1 cellular context compared by ENCODE assay signal in genomic region chr2:175844169-175844568, GRCh38.
TF ChIP-seq lines count a peak whose summit lies in the region.

No MANE protein-coding gene starts in this region.

TF ChIP-seq in H1, 55 proteins besides CTCF, POLR2A, EP300 and RAD21 (continued from another document):
- TF ChIP-seq SP1 (IDR thresholded peaks at IDR 0.05; ENCODE audit: low read depth, low read length) (0 out of 2 replicates have a peak, but pooled peaks have one; percentile 22), JUN (IDR thresholded peaks at IDR 0.05; ENCODE audit: low read depth, low read length) (peak; percentile 80; the same call in 1 of the 2 replicates), CREB1 (IDR thresholded peaks at IDR 0.05) (no peak), TEAD4 (IDR thresholded peaks at IDR 0.05; ENCODE audit: low read depth, low read length) (0 out of 2 replicates have a peak, but pooled peaks have one; percentile 14)
